ENCODE assay signal across 21 cellular contexts in the genomic region with DNA sequence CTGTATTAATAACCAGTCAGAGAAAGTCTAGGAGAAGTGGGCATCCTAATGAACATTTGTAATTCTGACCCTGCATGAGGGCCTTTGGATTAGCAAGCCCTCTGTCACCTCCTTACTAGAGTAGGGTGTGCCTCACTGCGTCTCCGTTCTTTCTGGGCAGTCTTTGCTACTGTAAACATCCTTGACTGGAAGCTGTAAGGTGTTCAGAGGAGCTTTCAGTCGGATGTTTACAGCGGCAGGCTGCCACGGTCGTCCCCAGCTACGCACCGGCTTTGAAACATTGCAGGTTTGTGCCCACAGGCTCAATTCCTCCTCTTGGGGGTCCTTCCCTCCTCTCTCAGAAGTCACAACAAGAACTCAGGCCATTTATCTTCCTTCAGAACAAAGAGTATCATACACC. TPM values are rescaled to one million over a fixed set of nuclear protein-coding genes. Genes with fewer than 3 reads are reported as not detected.
"Had no signal": no experiment of that assay in that cellular context is flagged by ENCODE, and none has a peak within 500 bp of the region (broad histone marks: within the 10 kb centered on the region; RNA-seq: fewer than 3 reads in every experiment).

No MANE protein-coding gene starts in this region.

- H3K4me1 ChIP-seq: prostate gland, testis, vagina had no signal

- H3K9me3 ChIP-seq: prostate gland, testis, vagina had no signal

- ATAC-seq: activated naive CD8-positive, alpha-beta T cell treated with anti-CD3 and anti-CD28 coated beads, Interleukin-2, amount 50 U/mL, for 24 hours; esophagus mucosa; natural killer cell treated with Interleukin-12 subunit alpha and Interleukin-12 subunit beta and Interleukin-15 and Interleukin-18, amount 100 ng/mL, for 72 hours; T-helper 17 cell had no signal

- H3K27me3 ChIP-seq: testis, vagina had no signal

- DNase-seq: activated CD4-positive, alpha-beta memory T cell treated with anti-CD3 and anti-CD28 coated beads for 36 hours; activated CD4-positive, alpha-beta T cell treated with anti-CD3 and anti-CD28 coated beads for 4 hours; activated CD4-positive, CD25-positive, alpha-beta regulatory T cell; activated gamma-delta T cell; activated naive CD4-positive, alpha-beta T cell treated with anti-CD3 and anti-CD28 coated beads, Interleukin-2, amount 50 U/mL, for 16 hours; activated naive CD8-positive, alpha-beta T cell treated with anti-CD3 and anti-CD28 coated beads, Interleukin-2, amount 50 U/mL, for 24 hours; dermis blood vessel endothelial cell; effector memory CD4-positive, alpha-beta T cell; head of caudate nucleus; left ventricle myocardium superior; right cardiac atrium; small intestine; stimulated activated CD4-positive, alpha-beta T cell treated with anti-CD3 and anti-CD28 coated beads, Interleukin-2, amount 100 ng/mL, for 24 hours; stimulated activated naive B cell treated with anti-CD40 and anti-IgM and Interleukin-4, amounts not matched to agents 10 μg/mL and 1 μg/mL and 100 μg/mL, for 72 hours; T-helper 17 cell; testis; trophoblast cell had no signal

- H3K4me3 ChIP-seq: prostate gland, testis, vagina had no signal

- H3K27ac ChIP-seq: prostate gland, testis, vagina had no signal

RNA-seq across cellular contexts. Expression of a gene that starts 29.4 kb away (rescaled TPM):
- total RNA-seq: dermis blood vessel endothelial cell had no signal
